ENCODE assay signal across 19 cellular contexts in the genomic region with DNA sequence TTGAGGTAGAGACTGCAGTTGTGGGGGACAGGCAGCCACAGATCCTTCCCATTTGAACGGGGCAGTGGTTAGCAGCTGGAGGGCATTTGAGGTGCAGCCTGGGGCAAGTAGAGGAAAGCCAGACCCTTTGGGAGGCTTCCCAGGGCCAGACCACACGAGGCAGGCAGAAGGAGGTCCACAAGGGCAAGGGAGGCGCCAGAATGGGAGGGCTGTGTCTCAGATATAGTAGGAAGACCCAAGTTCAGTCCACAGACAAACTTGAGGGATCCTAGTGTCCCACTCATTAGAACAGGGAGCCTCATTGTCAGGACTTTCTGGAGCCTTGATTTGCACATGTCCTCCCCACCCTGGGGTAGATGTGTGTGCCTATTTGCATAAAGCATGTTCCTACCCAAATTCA.
"Had no signal": no experiment of that assay in that cellular context is flagged by ENCODE, and none has a peak within 500 bp of the region (broad histone marks: within the 10 kb centered on the region; RNA-seq: fewer than 3 reads in every experiment).

No MANE protein-coding gene starts in this region.

- H3K79me2 ChIP-seq: parathyroid adenoma had no signal

- DNase-seq: activated CD4-positive, alpha-beta T cell treated with anti-CD3 and anti-CD28 coated beads for 1 hour; activated CD4-positive, alpha-beta T cell treated with anti-CD3 and anti-CD28 coated beads, Interleukin-2, amount 50 U/mL, for 4 hours; amygdala; caudate nucleus; foreskin keratinocyte; hypothalamus; mucosa of descending colon; naive B cell; retina; stimulated activated CD4-positive, alpha-beta T cell treated with anti-CD3 and anti-CD28 coated beads, Interleukin-2, amount 100 ng/mL, for 48 hours; stomach; trophoblast cell had no signal

- H3K4me1 ChIP-seq: foreskin keratinocyte, left lung, vagina had no signal

- H2AFZ ChIP-seq: parathyroid adenoma had no signal

- H3K9me3 ChIP-seq: left lung, mucosa of descending colon, neutrophil, stomach, vagina had no signal

- H3K36me3 ChIP-seq: left lung, neutrophil, stomach, vagina had no signal

- ATAC-seq: foreskin keratinocyte, left lung, mucosa of descending colon had no signal

- H3K9ac ChIP-seq: parathyroid adenoma had no signal

- H3K27me3 ChIP-seq: dorsolateral prefrontal cortex, left lung, stomach, vagina had no signal

- H3K4me3 ChIP-seq: dorsolateral prefrontal cortex, left lung, mucosa of descending colon, stomach, vagina had no signal

- H3K27ac ChIP-seq: dorsolateral prefrontal cortex, foreskin keratinocyte, left lung, neutrophil, parathyroid adenoma, stomach, vagina had no signal

- FAIRE-seq: colon, kidney had no signal
